In the genomic region with DNA sequence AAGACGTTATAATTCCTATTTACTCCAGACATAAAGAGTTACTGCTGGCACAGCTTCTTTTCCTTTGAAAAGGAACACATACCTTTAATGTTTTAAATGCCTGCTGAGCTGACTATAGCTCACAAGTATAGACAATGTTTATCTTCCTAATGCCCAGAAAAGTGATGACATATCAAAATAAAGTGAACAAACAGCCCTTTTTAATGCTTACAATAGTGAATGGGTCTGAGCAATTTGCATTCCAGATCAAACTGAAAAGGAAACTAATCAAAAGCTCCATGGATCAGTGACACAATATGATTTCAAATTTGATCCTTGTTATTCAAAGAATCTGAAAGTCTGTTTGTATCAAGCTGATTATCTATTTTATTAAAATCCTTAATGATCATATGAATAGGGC, we compare ENCODE assay signal across 27 cellular contexts.
DNase-seq lines count a peak whose midpoint lies in the region; ATAC-seq, FAIRE-seq and TF ChIP-seq lines count a peak whose summit lies in the region.
"Had no signal": no experiment of that assay in that cellular context is flagged by ENCODE, and none has a peak within 500 bp of the region (broad histone marks: within the 10 kb centered on the region; RNA-seq: fewer than 3 reads in every experiment).

No MANE protein-coding gene starts in this region.

- TF ChIP-seq CTCF in choroid plexus epithelial cell (conservative IDR thresholded peaks at IDR 0.05; ENCODE audit: low read depth, low read length): no peak
- TF ChIP-seq CTCF in keratinocyte (optimal IDR thresholded peaks at IDR 0.05 in 1 of 3, IDR thresholded peaks at IDR 0.05 in 1 of 3, conservative IDR thresholded peaks at IDR 0.05 in 1 of 3; ENCODE audit: extremely low read depth in 1 of 3, insufficient read depth in 2 of 3, low read length in 3 of 3): no peak
- no peak for TF ChIP-seq CTCF in uterus (IDR thresholded peaks at IDR 0.05)

- TF ChIP-seq POLR2A in uterus (IDR thresholded peaks at IDR 0.05): no peak

- H2AFZ ChIP-seq in ACC112 (ENCODE audit: low read length, unreplicated experiment) (peak overlapping the region; percentile 64), keratinocyte (ENCODE audit: control insufficient read depth, low read length) (peak overlapping the region; percentile 16)

- H3K27ac ChIP-seq in ACC112 (ENCODE audit: low read depth, low read length): 0 out of 2 replicates have a peak overlapping the region, but pooled peaks have one; percentile 2
- H3K27ac ChIP-seq in keratinocyte (ENCODE audit: control insufficient read depth, insufficient read depth, low read length): no peak overlapping the region
- H3K27ac ChIP-seq in uterus: no peak overlapping the region
- H3K27ac ChIP-seq: breast epithelium, coronary artery, neutrophil, SJCRH30 had no signal

- H3K36me3 ChIP-seq in ACC112 (ENCODE audit: insufficient read depth, low read length): no peaks in the 10 kb centered on the region
- H3K36me3 ChIP-seq in keratinocyte (ENCODE audit: control insufficient read depth in 2 of 2, extremely low read depth in 1 of 2, insufficient read depth in 2 of 2, low read length in 2 of 2): no peaks in the 10 kb centered on the region
- no peaks in the 10 kb centered on the region for H3K36me3 ChIP-seq in uterus
- H3K36me3 ChIP-seq: breast epithelium, neutrophil, SJCRH30 had no signal

- no peak overlapping the region for H3K4me2 ChIP-seq in keratinocyte (ENCODE audit: control insufficient read depth, extremely low read depth, insufficient read depth, low read depth, low read length)

- intact Hi-C loops in uterus (cut with DNase I; ENCODE audit: low total_unique reads): no loop called here

- FAIRE-seq in keratinocyte (lab: Jason Lieb, UNC): peak; percentile 66
- FAIRE-seq: RCC 7860, TTC549 had no signal

- no peak overlapping the region for H3K9ac ChIP-seq in keratinocyte (ENCODE audit: control insufficient read depth, extremely low read depth, insufficient read depth, low read length)

- no peaks in the 10 kb centered on the region for H3K9me1 ChIP-seq in keratinocyte (ENCODE audit: control insufficient read depth, extremely low read depth, insufficient read depth, low read length)

- peak; percentile 41 for DNase-seq in NCI-H146 treated with DMSO at 0.1 percent for 48 hours (lab: John Stamatoyannopoulos, UW; ENCODE audit: unreplicated experiment)
- DNase-seq in choroid plexus epithelial cell (ENCODE audit: low read depth): peak; percentile 37
- no peak for DNase-seq in keratinocyte (ENCODE audit: low read depth, low spot score)
- DNase-seq in uterus: no peak
- DNase-seq in NCI-H226: no peak
- DNase-seq in NK-92 treated with Interleukin-12 subunit alpha and Interleukin-12 subunit beta, amount 100 ng/mL, for 24 hours (lab: John Stamatoyannopoulos, UW): no peak
- DNase-seq: activated CD8-positive, alpha-beta T cell treated with anti-CD3 and anti-CD28 coated beads, Interleukin-2, amount 10 ng/mL, durations not matched to agents 7 days and 5 days; activated effector memory CD4-positive, alpha-beta T cell treated with anti-CD3 and anti-CD28 coated beads, Interleukin-2, amount 50 U/mL, for 16 hours; activated naive CD8-positive, alpha-beta T cell treated with anti-CD3 and anti-CD28 coated beads, Interleukin-2, amount 50 U/mL, for 24 hours; activated T-cell treated with anti-CD3 and anti-CD28 coated beads for 4 hours; C1 segment of cervical spinal cord; glutamatergic neuron; H9; NCI-H1105; NCI-H2029 treated with DMSO at 0.1 percent for 48 hours; NCI-H510A; SJCRH30; stimulated activated CD4-positive, alpha-beta T cell treated with anti-CD3 and anti-CD28 coated beads, Interleukin-4, amount 100 ng/mL, for 24 hours; stimulated activated naive CD4-positive, alpha-beta T cell treated with Interleukin-2 at 50 U/mL for 16 hours had no signal

- H3K4me3 ChIP-seq in ACC112 (ENCODE audit: low read depth, low read length) (peak overlapping the region; percentile 47; the same call in 1 of the 2 replicates), choroid plexus epithelial cell (ENCODE audit: low read depth, low read length) (no peak overlapping the region), keratinocyte (ENCODE audit: control insufficient read depth in 2 of 3, extremely low read depth in 1 of 3, insufficient read depth in 2 of 3, low read depth in 1 of 3, low read length in 3 of 3) (no peak overlapping the region), uterus (no peak overlapping the region)
- H3K4me3 ChIP-seq: breast epithelium, coronary artery, SJCRH30 had no signal

- H4K20me1 ChIP-seq in keratinocyte (ENCODE audit: control insufficient read depth, extremely low read depth, insufficient read depth, low read length): no peaks in the 10 kb centered on the region

- H3K27me3 ChIP-seq in ACC112 (ENCODE audit: insufficient read depth, low read length): no peaks in the 10 kb centered on the region
- no peaks in the 10 kb centered on the region for H3K27me3 ChIP-seq in keratinocyte (ENCODE audit: control insufficient read depth, extremely low read depth, insufficient read depth, low read length)
- H3K27me3 ChIP-seq in uterus: no peaks in the 10 kb centered on the region
- H3K27me3 ChIP-seq: breast epithelium, neutrophil, SJCRH30 had no signal

- dilution Hi-C loops in keratinocyte (cut with MboI; ENCODE audit: extremely low pct_ligation_motif_present, low sequenced_read_pairs): no loop called here

- ATAC-seq in HG02763 (IDR thresholded peaks at IDR 0.05; ENCODE audit: unreplicated experiment): no peak
- ATAC-seq: activated CD4-positive, CD25-positive, alpha-beta regulatory T cell treated with anti-CD3 and anti-CD28 coated beads, Interleukin-2, amount 50 U/mL, for 24 hours; activated CD8-positive, alpha-beta T cell treated with anti-CD3 and anti-CD28 coated beads, Interleukin-2, amount 10 ng/mL, durations not matched to agents 7 days and 5 days; activated naive CD8-positive, alpha-beta T cell treated with anti-CD3 and anti-CD28 coated beads, Interleukin-2, amount 50 U/mL, for 24 hours had no signal

- H3K4me1 ChIP-seq in ACC112 (ENCODE audit: control insufficient read depth, insufficient read depth, low read length, unreplicated experiment) (peaks cover 9% of the 10 kb centered on the region), keratinocyte (ENCODE audit: control insufficient read depth, extremely low read depth, insufficient read depth, low read length) (no peaks in the 10 kb centered on the region), uterus (no peaks in the 10 kb centered on the region)
- H3K4me1 ChIP-seq: breast epithelium, SJCRH30 had no signal

- no peaks in the 10 kb centered on the region for H3K9me3 ChIP-seq in keratinocyte (ENCODE audit: control insufficient read depth, low read depth, low read length)
- no peaks in the 10 kb centered on the region for H3K9me3 ChIP-seq in uterus
- H3K9me3 ChIP-seq: breast epithelium, neutrophil, SJCRH30 had no signal

- H3K79me2 ChIP-seq in ACC112 (ENCODE audit: control insufficient read depth, insufficient read depth, low read length, unreplicated experiment) (no peaks in the 10 kb centered on the region), keratinocyte (ENCODE audit: control insufficient read depth, insufficient read depth, low read length) (no peaks in the 10 kb centered on the region)

Comparison
In these comparisons a context has a peak if more than half of its experiments do, and no peak if none do; other contexts are left out.
1. DNase-seq: peak in NCI-H146 treated with DMSO at 0.1 percent for 48 hours (single experiment) and choroid plexus epithelial cell (single experiment); none in keratinocyte (single experiment), uterus (0 of 2), NCI-H226 (single experiment) and NK-92 treated with Interleukin-12 subunit alpha and Interleukin-12 subunit beta, amount 100 ng/mL, for 24 hours (single experiment).